Comparison of ENCODE assay signal across 12 cellular contexts in the genomic region with DNA sequence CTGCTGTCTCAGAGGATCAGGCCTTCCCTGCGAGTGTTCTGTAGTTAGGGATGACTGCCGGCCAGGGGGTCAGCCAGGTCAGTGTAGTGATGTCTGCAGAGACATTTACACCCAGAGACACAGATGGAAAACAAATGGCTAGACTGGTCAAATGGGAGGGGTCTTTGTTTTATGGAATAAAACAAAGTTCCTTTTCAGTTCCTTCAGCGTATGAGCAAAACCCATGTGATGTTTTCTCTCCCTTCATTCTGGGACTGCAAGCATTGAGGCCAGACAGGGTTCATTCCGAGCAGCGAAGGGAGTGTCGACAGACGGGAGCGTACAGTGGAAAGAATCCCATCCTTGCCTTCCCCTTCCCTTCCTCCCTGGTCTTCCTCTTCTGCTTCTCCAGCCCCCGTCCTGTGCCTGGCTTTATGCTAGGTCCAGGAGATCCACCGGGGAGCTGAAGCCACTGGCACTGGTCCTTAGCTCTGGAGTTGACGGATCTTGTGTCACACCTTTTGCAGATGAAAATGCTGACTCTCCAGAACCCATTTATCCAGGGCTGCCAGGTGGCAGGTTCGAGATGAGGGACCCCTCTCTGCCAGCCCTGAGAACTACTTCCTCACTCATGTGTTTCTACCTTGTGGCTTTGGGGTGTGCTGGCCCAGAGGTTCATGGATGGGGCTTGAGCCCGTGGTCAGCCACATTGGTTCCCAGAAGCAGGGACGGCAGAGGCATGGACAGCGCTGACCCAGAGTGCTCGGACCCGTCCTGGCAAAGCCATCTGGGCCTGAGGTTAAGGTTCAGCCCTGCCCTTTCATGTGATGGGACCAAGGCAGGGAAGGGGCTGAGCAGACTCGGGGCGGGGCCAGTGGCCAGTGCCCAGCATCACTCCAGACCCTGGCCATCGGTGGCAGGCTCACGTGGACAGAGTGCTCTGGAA. TPM values are rescaled to one million over a fixed set of nuclear protein-coding genes. Genes with fewer than 3 reads are reported as not detected.
A peak's percentile ranks its signal among the peaks of the same experiment; 100 is the strongest.
DNase-seq lines count a peak whose midpoint lies in the region; ATAC-seq and TF ChIP-seq lines count a peak whose summit lies in the region.
"Had no signal": no experiment of that assay in that cellular context is flagged by ENCODE, and none has a peak within 500 bp of the region (broad histone marks: within the 10 kb centered on the region; RNA-seq: fewer than 3 reads in every experiment).

No MANE protein-coding gene starts in this region.

- H3K9ac ChIP-seq in endodermal cell (ENCODE audit: extremely low read depth, low read length, poor library complexity, severe bottlenecking) (no peak overlapping the region), skeletal muscle tissue (ENCODE audit: low read depth in 1 of 3, low read length in 3 of 3) (peak overlapping the region in 2 of 3 donors; percentile 3 to 25)

- H3K4me1 ChIP-seq in endodermal cell (ENCODE audit: control insufficient read depth, insufficient read depth, low read length) (no peaks in the 10 kb centered on the region), lower lobe of right lung (peaks cover 6% of the 10 kb centered on the region), skeletal muscle tissue (ENCODE audit: control insufficient read depth in 3 of 3, insufficient read depth in 3 of 3, low read length in 3 of 3) (peaks cover 2 to 5% (median 4%) of the 10 kb centered on the region in 3 donors)

- H3K27ac Mint-ChIP-seq in endodermal cell (no peak overlapping the region), glutamatergic neuron (ENCODE audit: unreplicated experiment) (no peak overlapping the region)
- H3K27ac Mint-ChIP-seq: activated CD4-positive, alpha-beta memory T cell treated with anti-CD3 and anti-CD28 coated beads for 36 hours had no signal

- DNase-seq in COLO829 (ENCODE audit: low spot score) (peak; percentile 79), endodermal cell (peak; percentile 43), lower lobe of right lung (no peak), NCI-H345 treated with DMSO at 0.1 percent for 48 hours (lab: John Stamatoyannopoulos, UW; ENCODE audit: unreplicated experiment) (no peak), HUDEP-2 (lab: John Stamatoyannopoulos, UW; ENCODE audit: unreplicated experiment in 76 of 76) (no peak), glutamatergic neuron (no peak)
- DNase-seq in effector CD8-positive, alpha-beta T cell (lab: John Stamatoyannopoulos, UW): no peak
- DNase-seq: activated CD4-positive, alpha-beta memory T cell treated with anti-CD3 and anti-CD28 coated beads for 36 hours; activated naive CD4-positive, alpha-beta T cell treated with Interleukin-2 at 50 U/mL for 16 hours; OCI-M1; stimulated activated CD4-positive, alpha-beta T cell treated with anti-CD3 and anti-CD28 coated beads, Interleukin-2, amount 100 ng/mL, for 48 hours had no signal

- peak; percentile 24 to 40 for ATAC-seq in lower lobe of right lung

- H3K4me3 ChIP-seq in endodermal cell (ENCODE audit: low read length): no peak overlapping the region
- no peak overlapping the region for H3K4me3 ChIP-seq in lower lobe of right lung
- H3K4me3 ChIP-seq in skeletal muscle tissue (ENCODE audit: low read length in 3 of 3): no peak overlapping the region

- H3K27me3 ChIP-seq in endodermal cell (ENCODE audit: control insufficient read depth, insufficient read depth, low read length, poor library complexity, severe bottlenecking) (no peaks in the 10 kb centered on the region), lower lobe of right lung (ENCODE audit: low read depth) (no peaks in the 10 kb centered on the region), skeletal muscle tissue (ENCODE audit: control insufficient read depth in 3 of 3, insufficient read depth in 3 of 3, low read length in 3 of 3) (no peaks in the 10 kb centered on the region)

- 92 to 93% methylated on average over 15 to 21 of the region's 21 CpGs for WGBS in endodermal cell (ENCODE audit: insufficient coverage in 1 of 2, insufficient read length in 1 of 2), 2 experiments

- TF ChIP-seq CTCF in endodermal cell (conservative IDR thresholded peaks at IDR 0.05) (no peak), lower lobe of right lung (IDR thresholded peaks at IDR 0.05) (no peak), glutamatergic neuron (IDR thresholded peaks at IDR 0.05; ENCODE audit: partially characterized antibody, unreplicated experiment) (no peak)

- intact Hi-C loops in lower lobe of right lung (cut with DNase I): no loop called here

- H3K9me3 ChIP-seq in endodermal cell (ENCODE audit: control insufficient read depth, low read length): no peaks in the 10 kb centered on the region
- no peaks in the 10 kb centered on the region for H3K9me3 ChIP-seq in lower lobe of right lung
- H3K9me3 ChIP-seq in skeletal muscle tissue (ENCODE audit: control insufficient read depth in 3 of 3, low read length in 3 of 3): no peaks in the 10 kb centered on the region

- H3K4me3 Mint-ChIP-seq in endodermal cell (no peak overlapping the region), glutamatergic neuron (ENCODE audit: unreplicated experiment) (no peak overlapping the region)
- H3K4me3 Mint-ChIP-seq: activated CD4-positive, alpha-beta memory T cell treated with anti-CD3 and anti-CD28 coated beads for 36 hours had no signal

- no peaks in the 10 kb centered on the region for H3K36me3 Mint-ChIP-seq in endodermal cell (ENCODE audit: low read depth)
- H3K36me3 Mint-ChIP-seq in glutamatergic neuron (ENCODE audit: unreplicated experiment): no peaks in the 10 kb centered on the region

- peaks cover 5% of the 10 kb centered on the region for H3K36me3 ChIP-seq in endodermal cell (ENCODE audit: control insufficient read depth, insufficient read depth, low read length)
- H3K36me3 ChIP-seq in lower lobe of right lung: peaks cover 38% of the 10 kb centered on the region
- H3K36me3 ChIP-seq in skeletal muscle tissue (ENCODE audit: control insufficient read depth in 3 of 3, insufficient read depth in 3 of 3, low read length in 3 of 3): peaks cover 4 to 19% (median 15%) of the 10 kb centered on the region in 3 donors

- H3K9me3 Mint-ChIP-seq in endodermal cell: no peaks in the 10 kb centered on the region
- peaks cover 2% of the 10 kb centered on the region for H3K9me3 Mint-ChIP-seq in glutamatergic neuron (ENCODE audit: unreplicated experiment)
- H3K9me3 Mint-ChIP-seq: activated CD4-positive, alpha-beta memory T cell treated with anti-CD3 and anti-CD28 coated beads for 36 hours had no signal

- H3K27ac ChIP-seq in endodermal cell (ENCODE audit: low read depth, low read length): peak overlapping the region; percentile 51
- H3K27ac ChIP-seq in lower lobe of right lung: no peak overlapping the region
- peak overlapping the region; percentile 78 for H3K27ac ChIP-seq in skeletal muscle tissue (ENCODE audit: low read depth, low read length)

- H3K27me3 Mint-ChIP-seq in endodermal cell (ENCODE audit: insufficient read depth): no peaks in the 10 kb centered on the region
- peaks cover 2% of the 10 kb centered on the region for H3K27me3 Mint-ChIP-seq in glutamatergic neuron (ENCODE audit: unreplicated experiment)
- H3K27me3 Mint-ChIP-seq: activated CD4-positive, alpha-beta memory T cell treated with anti-CD3 and anti-CD28 coated beads for 36 hours had no signal

- H3K4me1 Mint-ChIP-seq in endodermal cell (no peaks in the 10 kb centered on the region), glutamatergic neuron (ENCODE audit: low read depth, unreplicated experiment) (peaks cover 2% of the 10 kb centered on the region)

RNA-seq across cellular contexts. Expression of a gene that starts 24.2 kb away (rescaled TPM):
- total RNA-seq in endodermal cell: 10 to 100 TPM; 34.9 to 58.9 TPM
- 42.8 TPM for polyA plus RNA-seq in endodermal cell (2013, experiment 1 of 2)
- 47.2 TPM for polyA plus RNA-seq in endodermal cell (2013, experiment 2 of 2)
- total RNA-seq in lower lobe of right lung: 61.6 TPM
- 37.1 TPM for total RNA-seq in skeletal muscle tissue
- total RNA-seq in glutamatergic neuron (ENCODE audit: unreplicated experiment): 62.7 TPM

RNA-seq across cellular contexts. Expression of a gene that starts 24.3 kb away (rescaled TPM):
- total RNA-seq in endodermal cell: 10 to 100 TPM; 75.0 to 85.2 TPM
- polyA plus RNA-seq in endodermal cell (2013, experiment 1 of 2): 95.0 TPM
- polyA plus RNA-seq in endodermal cell (2013, experiment 2 of 2): 83.4 TPM
- 26.2 TPM for total RNA-seq in lower lobe of right lung
- 27.7 TPM for total RNA-seq in skeletal muscle tissue
- total RNA-seq in glutamatergic neuron (ENCODE audit: unreplicated experiment): 33.3 TPM

Comparison
In these comparisons a context has a peak if more than half of its experiments do, and no peak if none do; other contexts are left out.
1. DNase-seq: peak in COLO829 (single experiment) and endodermal cell (single experiment); none in lower lobe of right lung (single experiment), effector CD8-positive, alpha-beta T cell (single experiment), NCI-H345 treated with DMSO at 0.1 percent for 48 hours (single experiment), HUDEP-2 (0 of 76) and glutamatergic neuron (single experiment).